1 cellular context compared by ENCODE assay signal in genomic region chr17:29179232-29180036, GRCh38.
TF ChIP-seq lines count a peak whose summit lies in the region.

No MANE protein-coding gene starts in this region.

TF ChIP-seq in K562, 482 proteins besides CTCF, POLR2A, EP300 and RAD21 (continued from another document and continues in another):
- no peak for TF ChIP-seq RERE (CRISPR knock-in tag; IDR thresholded peaks at IDR 0.05; ENCODE audit: borderline replicate concordance)
- no peak for TF ChIP-seq E2F1 (CRISPR knock-in tag; IDR thresholded peaks at IDR 0.05)
- peak; percentile 89 for TF ChIP-seq SOX6 (IDR thresholded peaks at IDR 0.05)
- no peak for TF ChIP-seq BRD9 (IDR thresholded peaks at IDR 0.05; ENCODE audit: low read depth, partially characterized antibody)
- TF ChIP-seq CBX1 (IDR thresholded peaks at IDR 0.05; ENCODE audit: low read depth): peak; percentile 78; the same call in 1 of the 2 replicates
- TF ChIP-seq PML (IDR thresholded peaks at IDR 0.05; ENCODE audit: low read length): peak; percentile 68; the same call in 1 of the 2 replicates
- no peak for TF ChIP-seq CSDE1 (IDR thresholded peaks at IDR 0.05)
- no peak for TF ChIP-seq PHF21A (IDR thresholded peaks at IDR 0.05; ENCODE audit: borderline replicate concordance, low read depth)
- TF ChIP-seq HDGF (IDR thresholded peaks at IDR 0.05): peak; percentile 41; the same call in 1 of the 2 replicates
- TF ChIP-seq ADNP (tag; IDR thresholded peaks at IDR 0.05): no peak
- TF ChIP-seq ZNF318 (IDR thresholded peaks at IDR 0.05; ENCODE audit: borderline replicate concordance in 1 of 2, low read depth in 1 of 2): peak in 1 of 2 experiments; percentile 65; a peak in 1 of 4 replicates
- TF ChIP-seq ZBTB9 (CRISPR knock-in tag; IDR thresholded peaks at IDR 0.05): 0 out of 2 replicates have a peak, but pooled peaks have one; percentile 54
- peak; percentile 94 to 97 for TF ChIP-seq MNT (conservative IDR thresholded peaks at IDR 0.05)
- no peak for TF ChIP-seq ZNF354B (CRISPR knock-in tag; IDR thresholded peaks at IDR 0.05)
- peak; percentile 95 for TF ChIP-seq MYNN (IDR thresholded peaks at IDR 0.05)
- TF ChIP-seq MYNN (CRISPR knock-in tag; IDR thresholded peaks at IDR 0.05): no peak
- TF ChIP-seq ZNF778 (CRISPR knock-in tag; IDR thresholded peaks at IDR 0.05): no peak
- TF ChIP-seq CREB5 (CRISPR knock-in tag; IDR thresholded peaks at IDR 0.05): no peak
- TF ChIP-seq NONO (IDR thresholded peaks at IDR 0.05; ENCODE audit: low read depth in 2 of 2, low read length in 1 of 2): no peak
- TF ChIP-seq ZNF408 (CRISPR knock-in tag; IDR thresholded peaks at IDR 0.05; ENCODE audit: low read depth): no peak
- no peak for TF ChIP-seq FOXJ3 (CRISPR knock-in tag; IDR thresholded peaks at IDR 0.05)
- TF ChIP-seq FOXP1 (CRISPR knock-in tag; IDR thresholded peaks at IDR 0.05): no peak
- peak; percentile 69 for TF ChIP-seq ATF7 (IDR thresholded peaks at IDR 0.05)
- no peak for TF ChIP-seq GATAD2B (IDR thresholded peaks at IDR 0.05; ENCODE audit: borderline replicate concordance)
- TF ChIP-seq NCOA2 (IDR thresholded peaks at IDR 0.05; ENCODE audit: partially characterized antibody in 2 of 2): no peak
- peak; percentile 82 for TF ChIP-seq POLR2AphosphoS5 (IDR thresholded peaks at IDR 0.05; ENCODE audit: control insufficient read depth, insufficient read depth, low read depth, low read length)
- no peak for TF ChIP-seq RBM22 (IDR thresholded peaks at IDR 0.05; ENCODE audit: low read depth, low read length, poor library complexity, severe bottlenecking)
- TF ChIP-seq ZNF696 (CRISPR knock-in tag; conservative IDR thresholded peaks at IDR 0.05): no peak
- no peak for TF ChIP-seq HEY1 (CRISPR knock-in tag; IDR thresholded peaks at IDR 0.05; ENCODE audit: borderline replicate concordance)
- TF ChIP-seq ILF3 (IDR thresholded peaks at IDR 0.05; ENCODE audit: borderline replicate concordance): no peak
- no peak for TF ChIP-seq ERF (CRISPR knock-in tag; IDR thresholded peaks at IDR 0.05)
- TF ChIP-seq MYBL2 (IDR thresholded peaks at IDR 0.05; ENCODE audit: low read depth): no peak
- TF ChIP-seq MYBL2 (CRISPR knock-in tag; IDR thresholded peaks at IDR 0.05; ENCODE audit: borderline replicate concordance): no peak
- TF ChIP-seq LCOR (CRISPR knock-in tag; IDR thresholded peaks at IDR 0.05): peak; percentile 50; the same call in 1 of the 2 replicates
- no peak for TF ChIP-seq POLR3G (IDR thresholded peaks at IDR 0.05; ENCODE audit: extremely low read depth, insufficient read length, insufficient replicate concordance)
- TF ChIP-seq SRSF1 (IDR thresholded peaks at IDR 0.05; ENCODE audit: low read depth, low read length): no peak
- no peak for TF ChIP-seq ZFX (CRISPR knock-in tag; IDR thresholded peaks at IDR 0.05)
- no peak for TF ChIP-seq ZNF766 (CRISPR knock-in tag; conservative IDR thresholded peaks at IDR 0.05)
- no peak for TF ChIP-seq U2AF1 (optimal IDR thresholded peaks at IDR 0.05; ENCODE audit: low read depth, low read length)
- TF ChIP-seq PRMT5 (CRISPR knock-in tag; IDR thresholded peaks at IDR 0.05): no peak
- TF ChIP-seq HNRNPK (IDR thresholded peaks at IDR 0.05; ENCODE audit: low read depth, low read length, poor library complexity, severe bottlenecking): no peak
